ENCODE assay signal across 28 cellular contexts in the genomic region with DNA sequence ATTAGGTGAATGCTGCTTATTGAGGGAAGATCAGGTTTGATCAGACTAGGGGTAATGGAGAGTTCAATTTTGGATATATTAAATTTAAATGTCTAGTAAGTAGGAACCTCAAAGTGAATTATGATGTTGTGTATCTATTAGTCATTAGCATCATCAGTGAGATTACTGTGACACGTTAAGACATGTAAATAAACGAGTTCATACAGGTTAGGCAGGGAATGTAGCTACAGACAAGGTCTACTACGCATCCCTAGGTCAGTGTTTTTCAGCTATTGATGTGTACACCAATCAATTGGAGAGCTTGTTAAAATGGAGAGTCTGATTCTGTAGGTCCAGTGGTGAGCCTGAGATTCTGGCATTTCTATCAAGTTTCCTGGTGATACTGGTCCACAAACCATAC.
A peak's percentile ranks its signal among the peaks of the same experiment; 100 is the strongest.
DNase-seq lines count a peak whose midpoint lies in the region; FAIRE-seq and TF ChIP-seq lines count a peak whose summit lies in the region.
"Had no signal": no experiment of that assay in that cellular context is flagged by ENCODE, and none has a peak within 500 bp of the region (broad histone marks: within the 10 kb centered on the region; RNA-seq: fewer than 3 reads in every experiment).

No MANE protein-coding gene starts in this region.

- H3K9me3 ChIP-seq in breast epithelium (no peaks in the 10 kb centered on the region), keratinocyte (ENCODE audit: control insufficient read depth, low read depth, low read length) (no peaks in the 10 kb centered on the region), stomach (no peaks in the 10 kb centered on the region)
- H3K9me3 ChIP-seq: BE2C; BLaER1 treated with 17β-estradiol and CSF1 and Interleukin-3, amounts not matched to agents 10 nM and 100 nM had no signal

- H4K20me1 ChIP-seq in keratinocyte (ENCODE audit: control insufficient read depth, extremely low read depth, insufficient read depth, low read length), result no peaks in the 10 kb centered on the region
- H4K20me1 ChIP-seq: BLaER1 treated with 17β-estradiol and CSF1 and Interleukin-3, amounts not matched to agents 10 nM and 100 nM had no signal

- DNase-seq in MCF 10A (ENCODE audit: unreplicated experiment) (no peak), breast epithelium (ENCODE audit: low spot score in 2 of 2) (no peak), RWPE1 (ENCODE audit: low spot score) (peak; percentile 3), epithelial cell of esophagus (ENCODE audit: low read depth) (peak; percentile 39), keratinocyte (ENCODE audit: low read depth, low spot score) (peak; percentile 44), stomach (no peak), NCI-H510A treated with DMSO at 0.1 percent for 48 hours (lab: John Stamatoyannopoulos, UW) (no peak)
- no peak for DNase-seq in activated CD4-positive, alpha-beta T cell treated with anti-CD3 and anti-CD28 coated beads, Interleukin-2, amount 50 U/mL, for 4 hours
- DNase-seq: 8988T; ACHN; AML-193; BE2C; CD4-positive, alpha-beta T cell; CD8-positive, alpha-beta memory T cell; DMS 273 treated with DMSO at 0.1 percent for 48 hours; DMS79; EL; GDM1; GM23248; H7; HCEC 1CT had no signal

- no peaks in the 10 kb centered on the region for H3K27me3 ChIP-seq in breast epithelium
- no peaks in the 10 kb centered on the region for H3K27me3 ChIP-seq in keratinocyte (ENCODE audit: control insufficient read depth, extremely low read depth, insufficient read depth, low read length)
- H3K27me3 ChIP-seq in stomach, result no peaks in the 10 kb centered on the region
- H3K27me3 ChIP-seq: BE2C; BLaER1 treated with 17β-estradiol and CSF1 and Interleukin-3, amounts not matched to agents 10 nM and 100 nM had no signal

- FAIRE-seq in keratinocyte (lab: Jason Lieb, UNC), result no peak
- FAIRE-seq: A549, D721Med, GM12878, GM19239, H1 had no signal

- dilution Hi-C loops in keratinocyte (cut with MboI; ENCODE audit: extremely low pct_ligation_motif_present, low sequenced_read_pairs), result no loop called here

- TF ChIP-seq CTCF in MCF 10A (IDR thresholded peaks at IDR 0.05; ENCODE audit: unreplicated experiment) (no peak), breast epithelium (IDR thresholded peaks at IDR 0.05) (no peak), RWPE1 (conservative IDR thresholded peaks at IDR 0.05; ENCODE audit: low read depth) (no peak), epithelial cell of esophagus (IDR thresholded peaks at IDR 0.05; ENCODE audit: insufficient read depth, low read depth, low read length, missing control alignments) (no peak), keratinocyte (optimal IDR thresholded peaks at IDR 0.05 in 1 of 3, IDR thresholded peaks at IDR 0.05 in 1 of 3, conservative IDR thresholded peaks at IDR 0.05 in 1 of 3; ENCODE audit: extremely low read depth in 1 of 3, insufficient read depth in 2 of 3, low read length in 3 of 3) (no peak), stomach (IDR thresholded peaks at IDR 0.05) (no peak)

- no peaks in the 10 kb centered on the region for H3K9me1 ChIP-seq in keratinocyte (ENCODE audit: control insufficient read depth, extremely low read depth, insufficient read depth, low read length)

- POLR2A ChIA-PET in MCF 10A (lab: Yijun Ruan, JAX), result interaction anchor here (1.5 kb wide), 1 partner anchor 9 kb away, joined by 5 read pairs; no protein-coding TSS in a partner anchor
- POLR2A ChIA-PET in RWPE1 (lab: Yijun Ruan, JAX; ENCODE audit: low non-redundant PET), result no interaction called here

- H3K4me3 ChIP-seq in breast epithelium (no peak overlapping the region), epithelial cell of esophagus (ENCODE audit: low read length) (no peak overlapping the region), keratinocyte (ENCODE audit: control insufficient read depth in 2 of 3, extremely low read depth in 1 of 3, insufficient read depth in 2 of 3, low read depth in 1 of 3, low read length in 3 of 3) (no peak overlapping the region), stomach (no peak overlapping the region)
- H3K4me3 ChIP-seq: A549; BLaER1 treated with 17β-estradiol and CSF1 and Interleukin-3, amounts not matched to agents 10 nM and 100 nM; GM12878; GM23248 had no signal

- no peak for TF ChIP-seq POLR2A in breast epithelium (IDR thresholded peaks at IDR 0.05)
- no peak for TF ChIP-seq POLR2A in stomach (IDR thresholded peaks at IDR 0.05)

- WGBS in stomach, 5 donors, result 63 to 68% (median 68%) methylated on average over 3 of the region's 3 CpGs

- no peak overlapping the region for H2AFZ ChIP-seq in keratinocyte (ENCODE audit: control insufficient read depth, low read length)
- H2AFZ ChIP-seq: GM23248 had no signal

- H3K36me3 Mint-ChIP-seq in MCF 10A (ENCODE audit: insufficient read depth, unreplicated experiment), result no peaks in the 10 kb centered on the region
- H3K36me3 Mint-ChIP-seq: CD14-positive monocyte; CD8-positive, alpha-beta memory T cell had no signal

- H3K9ac ChIP-seq in keratinocyte (ENCODE audit: control insufficient read depth, extremely low read depth, insufficient read depth, low read length), result no peak overlapping the region
- H3K9ac ChIP-seq: BLaER1 treated with 17β-estradiol and CSF1 and Interleukin-3, amounts not matched to agents 10 nM and 100 nM; GM23248 had no signal

- CTCF ChIA-PET in MCF 10A (lab: Yijun Ruan, JAX) (interaction anchor here (0.7 kb wide), 1 partner anchor 10 kb away, joined by 4 read pairs; no protein-coding TSS in a partner anchor), RWPE1 (lab: Yijun Ruan, JAX) (no interaction called here)

- H3K79me2 ChIP-seq in keratinocyte (ENCODE audit: control insufficient read depth, insufficient read depth, low read length), result no peaks in the 10 kb centered on the region

- no peak overlapping the region for H3K4me3 Mint-ChIP-seq in MCF 10A (ENCODE audit: unreplicated experiment)
- H3K4me3 Mint-ChIP-seq: CD14-positive monocyte; CD4-positive, alpha-beta T cell; CD8-positive, alpha-beta memory T cell had no signal

- no peaks in the 10 kb centered on the region for H3K9me3 Mint-ChIP-seq in MCF 10A (ENCODE audit: unreplicated experiment)

- H3K27me3 Mint-ChIP-seq in MCF 10A (ENCODE audit: insufficient read depth, unreplicated experiment), result no peaks in the 10 kb centered on the region
- H3K27me3 Mint-ChIP-seq: CD4-positive, alpha-beta T cell; CD8-positive, alpha-beta memory T cell had no signal

- no TSS peak for BruUV-seq in MCF 10A (replicated peaks; lab: Mats Ljungman, UMichigan)

- peaks cover 23% of the 10 kb centered on the region for H3K4me1 Mint-ChIP-seq in MCF 10A (ENCODE audit: insufficient read depth, unreplicated experiment)
- H3K4me1 Mint-ChIP-seq: CD14-positive monocyte; CD8-positive, alpha-beta memory T cell had no signal

- no peaks in the 10 kb centered on the region for H3K36me3 ChIP-seq in breast epithelium
- H3K36me3 ChIP-seq in keratinocyte (ENCODE audit: control insufficient read depth in 2 of 2, extremely low read depth in 1 of 2, insufficient read depth in 2 of 2, low read length in 2 of 2), result no peaks in the 10 kb centered on the region
- no peaks in the 10 kb centered on the region for H3K36me3 ChIP-seq in stomach
- H3K36me3 ChIP-seq: BE2C; BLaER1 treated with 17β-estradiol and CSF1 and Interleukin-3, amounts not matched to agents 10 nM and 100 nM had no signal

- H3K27ac Mint-ChIP-seq in MCF 10A (ENCODE audit: low read depth, unreplicated experiment), result peak overlapping the region; percentile 95
- H3K27ac Mint-ChIP-seq: CD14-positive monocyte; CD4-positive, alpha-beta T cell; CD8-positive, alpha-beta memory T cell had no signal

- TF ChIP-seq EP300 in stomach (IDR thresholded peaks at IDR 0.05), result no peak

- no peak overlapping the region for H3K4me2 ChIP-seq in keratinocyte (ENCODE audit: control insufficient read depth, extremely low read depth, insufficient read depth, low read depth, low read length)
- H3K4me2 ChIP-seq: A549; BLaER1 treated with 17β-estradiol and CSF1 and Interleukin-3, amounts not matched to agents 10 nM and 100 nM had no signal

- no peak overlapping the region for H3K27ac ChIP-seq in breast epithelium
- H3K27ac ChIP-seq in RWPE1, result no peak overlapping the region
- H3K27ac ChIP-seq in keratinocyte (ENCODE audit: control insufficient read depth, insufficient read depth, low read length), result no peak overlapping the region
- no peak overlapping the region for H3K27ac ChIP-seq in stomach
- H3K27ac ChIP-seq: A549; BLaER1 treated with 17β-estradiol and CSF1 and Interleukin-3, amounts not matched to agents 10 nM and 100 nM; GM23248 had no signal

- intact Hi-C loops in MCF 10A (cut with micrococcal nuclease) (no loop called here), breast epithelium (cut with DNase I; ENCODE audit: low total_unique reads) (loop anchor here (10.0 kb wide), 1 partner anchor 1645 kb away; no protein-coding TSS in a partner anchor), stomach (cut with DNase I; ENCODE audit: low total_unique reads) (no loop called here)

- H3K4me1 ChIP-seq in breast epithelium (no peaks in the 10 kb centered on the region), keratinocyte (ENCODE audit: control insufficient read depth, extremely low read depth, insufficient read depth, low read length) (no peaks in the 10 kb centered on the region), stomach (no peaks in the 10 kb centered on the region)
- H3K4me1 ChIP-seq: A549; BE2C; BLaER1 treated with 17β-estradiol and CSF1 and Interleukin-3, amounts not matched to agents 10 nM and 100 nM had no signal

Comparison
In these comparisons a context has a peak if more than half of its experiments do, and no peak if none do; other contexts are left out.
1. DNase-seq: peak in RWPE1 (single experiment), epithelial cell of esophagus (single experiment) and keratinocyte (single experiment); none in MCF 10A (single experiment), breast epithelium (0 of 2), stomach (single experiment), NCI-H510A treated with DMSO at 0.1 percent for 48 hours (single experiment) and activated CD4-positive, alpha-beta T cell treated with anti-CD3 and anti-CD28 coated beads, Interleukin-2, amount 50 U/mL, for 4 hours (0 of 2).